In genomic region chr20:53444386-53444785, GRCh38 we compare ENCODE assay signal across 22 cellular contexts.
DNase-seq lines count a peak whose midpoint lies in the region; ATAC-seq and TF ChIP-seq lines count a peak whose summit lies in the region.
"Had no signal": no experiment of that assay in that cellular context is flagged by ENCODE, and none has a peak within 500 bp of the region (broad histone marks: within the 10 kb centered on the region; RNA-seq: fewer than 3 reads in every experiment).

No MANE protein-coding gene starts in this region.

- H3K36me3 ChIP-seq in neuronal stem cell (replicated peaks in 1 of 2; ENCODE audit: control insufficient read depth in 2 of 2, insufficient read depth in 2 of 2, low read length in 2 of 2) = no peaks in the 10 kb centered on the region
- H3K36me3 ChIP-seq: gastrocnemius medialis, SJCRH30, suprapubic skin had no signal

- intact Hi-C loops in left ventricle myocardium superior (cut with micrococcal nuclease) (no loop called here), posterior vena cava (cut with DNase I) (no loop called here)

- no peak overlapping the region for H3K4me3 Mint-ChIP-seq in T-cell
- H3K4me3 Mint-ChIP-seq: dendritic cell treated with granulocyte-macrophage colony-stimulating factor and Interleukin-4, amounts not matched to agents 40 ng/mL and 50 ng/mL, for 4 days had no signal

- no peak overlapping the region for H3K4ac ChIP-seq in neuronal stem cell (ENCODE audit: low read length)

- H2BK5ac ChIP-seq in neuronal stem cell (ENCODE audit: low read length) = no peak overlapping the region

- no peak overlapping the region for H2BK12ac ChIP-seq in neuronal stem cell (ENCODE audit: low read length)

- WGBS in neuronal stem cell (ENCODE audit: extremely low coverage in 2 of 2, insufficient read length in 2 of 2, insufficient replicate concordance in 1 of 2), 2 donors = no CpG with 5 or more reads among the region's 8 CpGs

- TF ChIP-seq CTCF in C4-2B (conservative IDR thresholded peaks at IDR 0.05) (no peak), GM10248 (IDR thresholded peaks at IDR 0.05; ENCODE audit: control extremely low read depth, extremely low read depth, low read depth, missing control alignments) (no peak)

- H3K4me1 Mint-ChIP-seq in T-cell = no peaks in the 10 kb centered on the region

- peak overlapping the region; percentile 4 for H3K27ac ChIP-seq in C4-2B
- peak overlapping the region; percentile 43 for H3K27ac ChIP-seq in neuronal stem cell (replicated peaks; ENCODE audit: low read length)
- H3K27ac ChIP-seq: epithelial cell of prostate, gastrocnemius medialis, PC-9, SJCRH30, suprapubic skin had no signal

- no peak overlapping the region for H2AK5ac ChIP-seq in neuronal stem cell (ENCODE audit: low read depth, low read length)

- peak overlapping the region; percentile 9 for H3K18ac ChIP-seq in neuronal stem cell (ENCODE audit: low read length)

- peaks cover 45% of the 10 kb centered on the region for H3K36me3 Mint-ChIP-seq in T-cell

- peak overlapping the region; percentile 50 for H2AFZ ChIP-seq in neuronal stem cell (ENCODE audit: low read length)
- H2AFZ ChIP-seq: PC-9 had no signal

- peaks cover 0 to 14% of the 10 kb centered on the region in 2 donors for H3K9me3 ChIP-seq in neuronal stem cell (replicated peaks in 1 of 2; ENCODE audit: control insufficient read depth in 2 of 2, insufficient read depth in 1 of 2, low read depth in 1 of 2, low read length in 2 of 2)
- H3K9me3 ChIP-seq: gastrocnemius medialis, SJCRH30 had no signal

- no peak overlapping the region for H3K14ac ChIP-seq in neuronal stem cell (ENCODE audit: low read length)

- no peak overlapping the region for H3K9ac ChIP-seq in neuronal stem cell (ENCODE audit: low read depth, low read length, poor library complexity)

- DNase-seq in NCI-H446 (lab: John Stamatoyannopoulos, UW) = peak; percentile 8 to 10
- DNase-seq in left ventricle myocardium superior = no peak
- peak; percentile 29 for DNase-seq in neuronal stem cell (ENCODE audit: low spot score)
- DNase-seq in posterior vena cava (ENCODE audit: low spot score) = no peak
- DNase-seq in T-cell = no peak
- no peak for DNase-seq in GM10248 (ENCODE audit: extremely low spot score)
- no peak for DNase-seq in NK-92 (lab: John Stamatoyannopoulos, UW; ENCODE audit: unreplicated experiment)
- DNase-seq: activated CD4-positive, alpha-beta T cell treated with anti-CD3 and anti-CD28 coated beads, Interleukin-2, amount 50 U/mL, for 1 hour; activated CD8-positive, alpha-beta memory T cell treated with anti-CD3 and anti-CD28 coated beads, Interleukin-2, amount 50 U/mL, for 4 hours; C1 segment of cervical spinal cord; gastrocnemius medialis; midbrain; NCI-H1417; NCI-H2171; NCI-H748 treated with DMSO at 0.1 percent for 48 hours; PC-9; SJCRH30; stimulated activated CD4-positive, alpha-beta T cell treated with anti-CD3 and anti-CD28 coated beads, Interleukin-15, amount 100 ng/mL, for 24 hours had no signal

- H3K4me2 ChIP-seq in neuronal stem cell (ENCODE audit: insufficient read depth, low read length, poor library complexity, severe bottlenecking) = no peak overlapping the region
- H3K4me2 ChIP-seq: PC-9 had no signal

- CTCF ChIA-PET in T-cell (lab: Charles Lee) = no interaction called here
- CTCF ChIA-PET in GM10248 (lab: Yijun Ruan, JAX) = interaction anchor here (1.0 to 1.9 kb wide), 2 partner anchors 13 to 23 kb away, joined by 3 to 6 read pairs; no protein-coding TSS in a partner anchor

- peaks cover 9 to 11% of the 10 kb centered on the region in 2 donors for H3K4me1 ChIP-seq in neuronal stem cell (ENCODE audit: control insufficient read depth in 2 of 2, insufficient read depth in 1 of 2, low read depth in 1 of 2, low read length in 2 of 2)
- H3K4me1 ChIP-seq: gastrocnemius medialis, SJCRH30, suprapubic skin had no signal

- H3K27ac Mint-ChIP-seq in T-cell = no peak overlapping the region
- H3K27ac Mint-ChIP-seq: dendritic cell treated with granulocyte-macrophage colony-stimulating factor and Interleukin-4, amounts not matched to agents 40 ng/mL and 50 ng/mL, for 4 days had no signal

- H3K23ac ChIP-seq in neuronal stem cell (ENCODE audit: low read depth, low read length, poor library complexity) = no peak overlapping the region

- POLR2A ChIA-PET in T-cell (lab: Charles Lee) = no interaction called here
- POLR2A ChIA-PET in GM10248 (lab: Yijun Ruan, JAX) = no interaction called here

- H3K79me1 ChIP-seq in neuronal stem cell (ENCODE audit: low read depth, low read length) = no peaks in the 10 kb centered on the region

- no peak overlapping the region for H2BK120ac ChIP-seq in neuronal stem cell (ENCODE audit: low read depth, low read length)

- H3K4me3 ChIP-seq in neuronal stem cell (ENCODE audit: low read length in 2 of 2) = no peak overlapping the region
- H3K4me3 ChIP-seq: gastrocnemius medialis, PC-9, SJCRH30, suprapubic skin had no signal

- H3K9me3 Mint-ChIP-seq in T-cell = peaks cover 11 to 24% (median 21%) of the 10 kb centered on the region in 3 donors

- H3K27me3 Mint-ChIP-seq in T-cell = no peaks in the 10 kb centered on the region
- H3K27me3 Mint-ChIP-seq: dendritic cell treated with granulocyte-macrophage colony-stimulating factor and Interleukin-4, amounts not matched to agents 40 ng/mL and 50 ng/mL, for 4 days had no signal

- H4K91ac ChIP-seq in neuronal stem cell (ENCODE audit: low read depth, low read length, poor library complexity) = no peak overlapping the region

- H3K27me3 ChIP-seq in neuronal stem cell (ENCODE audit: control insufficient read depth in 3 of 3, insufficient read depth in 3 of 3, low read depth in 1 of 3, low read length in 3 of 3) = no peaks in the 10 kb centered on the region
- H3K27me3 ChIP-seq: gastrocnemius medialis, suprapubic skin had no signal

- ATAC-seq in left ventricle myocardium superior (peak; percentile 57), T-cell (replicated peaks in 1 of 4) (no peak)
- ATAC-seq: gastrocnemius medialis had no signal

- no peak overlapping the region for H4K8ac ChIP-seq in neuronal stem cell (ENCODE audit: low read depth, low read length)

- H2BK15ac ChIP-seq in neuronal stem cell (ENCODE audit: low read length) = no peak overlapping the region

Comparison
In these comparisons a context has a peak if more than half of its experiments do, and no peak if none do; other contexts are left out.
1. DNase-seq: peak in NCI-H446 (2 of 2) and neuronal stem cell (single experiment); none in left ventricle myocardium superior (single experiment), posterior vena cava (single experiment), T-cell (0 of 34), GM10248 (single experiment) and NK-92 (single experiment).